Comparison of ENCODE assay signal across 16 cellular contexts in genomic region chr12:57053146-57053545, GRCh38. TPM values are rescaled to one million over a fixed set of nuclear protein-coding genes. Genes with fewer than 3 reads are reported as not detected.
DNase-seq lines count a peak whose midpoint lies in the region; ATAC-seq, FAIRE-seq and TF ChIP-seq lines count a peak whose summit lies in the region.
"Not testable (repeated sequence)": the region's sequence is repeated elsewhere in the genome, so short reads cannot be mapped to it uniquely, and the experiment has no call there.
"Had no signal": no experiment of that assay in that cellular context is flagged by ENCODE, and none has a peak within 500 bp of the region (broad histone marks: within the 10 kb centered on the region; RNA-seq: fewer than 3 reads in every experiment).

No MANE protein-coding gene starts in this region.

- TF ChIP-seq EP300 in K562 (IDR thresholded peaks at IDR 0.05; ENCODE audit: low read length), result not testable (repeated sequence)

- peak overlapping the region; percentile 41 for H3K27ac Mint-ChIP-seq in activated naive CD4-positive, alpha-beta T cell treated with anti-CD3 and anti-CD28 coated beads, Interleukin-2, amount 50 U/mL, for 24 hours

- POLR2A ChIA-PET in HEK293 (lab: Yijun Ruan, JAX) (interaction anchor here (2.0 kb wide), 1 partner anchor 59 kb away, joined by 8 read pairs; no protein-coding TSS in a partner anchor), K562 (lab: Yijun Ruan, JAX) (interaction anchor here (0.6 to 1.8 kb wide), 4 partner anchors 16 to 958 kb away, joined by 3 to 7 read pairs (median 3); no protein-coding TSS in a partner anchor)

- not testable (repeated sequence) for ATAC-seq in K562

- H3K27me3 Mint-ChIP-seq in activated naive CD4-positive, alpha-beta T cell treated with anti-CD3 and anti-CD28 coated beads, Interleukin-2, amount 50 U/mL, for 24 hours, result not testable (repeated sequence)

- CTCF ChIA-PET in HEK293 (lab: Yijun Ruan, JAX), result interaction anchor here (0.9 to 1.2 kb wide), 2 partner anchors 10 to 133 kb away, joined by 3 to 7 read pairs; no protein-coding TSS in a partner anchor
- CTCF ChIA-PET in K562 (lab: Yijun Ruan, JAX; ENCODE audit: low intra/inter-chr PET ratio), result not testable (repeated sequence)

- not testable (repeated sequence) for H3K27ac ChIP-seq in HEK293 (ENCODE audit: extremely low read depth, low read depth, low read length); K562 (ENCODE audit: extremely low read depth, low read depth, low read length)

- H3K4me3 Mint-ChIP-seq in activated naive CD4-positive, alpha-beta T cell treated with anti-CD3 and anti-CD28 coated beads, Interleukin-2, amount 50 U/mL, for 24 hours, result not testable (repeated sequence)

- H2AFZ ChIP-seq in K562 (ENCODE audit: low read depth, low read length), result not testable (repeated sequence)

- intact Hi-C loops in K562 (cut with micrococcal nuclease), result not testable (repeated sequence)

- not testable (repeated sequence) for H3K36me3 Mint-ChIP-seq in activated naive CD4-positive, alpha-beta T cell treated with anti-CD3 and anti-CD28 coated beads, Interleukin-2, amount 50 U/mL, for 24 hours

- not testable (repeated sequence) for H3K4me2 ChIP-seq in K562 (ENCODE audit: insufficient read depth, low read length)

- not testable (repeated sequence) for TF ChIP-seq POLR2A in K562 (conservative IDR thresholded peaks at IDR 0.05)

- not testable (repeated sequence) for H3K79me2 ChIP-seq in K562 (ENCODE audit: control insufficient read depth, insufficient read depth, low read length)

- not testable (repeated sequence) for TF ChIP-seq CTCF in HEK293 (tag by site-specific recombination; IDR thresholded peaks at IDR 0.05); K562 (IDR thresholded peaks at IDR 0.05 in 2 of 3, conservative IDR thresholded peaks at IDR 0.05 in 1 of 3; ENCODE audit: insufficient read depth in 2 of 3, low read depth in 1 of 3, low read length in 3 of 3)

- in situ Hi-C loops in K562 (cut with MboI), result loop anchor here (5.0 kb wide), 1 partner anchor 41 kb away; no protein-coding TSS in a partner anchor

- not testable (repeated sequence) for TF ChIP-seq RAD21 in K562 (CRISPR knock-in tag; conservative IDR thresholded peaks at IDR 0.05 in 1 of 2, IDR thresholded peaks at IDR 0.05 in 1 of 2)

- peaks cover 11 to 25% of the 10 kb centered on the region in 2 experiments for H3K36me3 ChIP-seq in HEK293 (ENCODE audit: control insufficient read depth in 2 of 2, insufficient read depth in 1 of 2, low read length in 2 of 2)
- peaks cover 23% of the 10 kb centered on the region; the same call in 2 of the 3 replicates for H3K36me3 ChIP-seq in K562 (ENCODE audit: control insufficient read depth, insufficient read depth, low read length)

- not testable (repeated sequence) for FAIRE-seq in K562 (lab: Jason Lieb, UNC)

- not testable (repeated sequence) for H3K4me1 ChIP-seq in HEK293 (ENCODE audit: control insufficient read depth, insufficient read depth, low read length); K562 (replicated peaks in 1 of 2; ENCODE audit: control insufficient read depth in 2 of 2, insufficient read depth in 2 of 2, low read length in 2 of 2)

- H3K9me3 ChIP-seq in HEK293 (ENCODE audit: control insufficient read depth, insufficient read depth, low read depth, low read length); K562 (replicated peaks; ENCODE audit: control insufficient read depth, insufficient read depth, low read depth, low read length): not testable (repeated sequence)

- H3K27me3 ChIP-seq in K562 (ENCODE audit: control insufficient read depth in 2 of 2, insufficient read depth in 2 of 2, low read length in 2 of 2), result not testable (repeated sequence)

- not testable (repeated sequence) for H4K20me1 ChIP-seq in K562 (replicated peaks; ENCODE audit: control insufficient read depth, insufficient read depth, low read length)

- not testable (repeated sequence) for H3K9me3 Mint-ChIP-seq in activated naive CD4-positive, alpha-beta T cell treated with anti-CD3 and anti-CD28 coated beads, Interleukin-2, amount 50 U/mL, for 24 hours

- H3K4me3 ChIP-seq in HEK293 (ENCODE audit: low read depth, low read length); K562: not testable (repeated sequence)

- DNase-seq in K562 (ENCODE audit: extremely low read depth in 1 of 4, low spot score in 3 of 4), result not testable (repeated sequence)

- H3K9me1 ChIP-seq in K562 (ENCODE audit: control insufficient read depth, insufficient read depth, low read length), result not testable (repeated sequence)

- not testable (repeated sequence) for H3K9ac ChIP-seq in K562 (ENCODE audit: insufficient read depth in 1 of 2, low read depth in 2 of 2, low read length in 2 of 2)

- WGBS in K562 (ENCODE audit: insufficient coverage, low coverage, missing lambda C conversion rate), result 60% methylated on average over 4 of the region's 4 CpGs

- not testable (repeated sequence) for H3K4me1 Mint-ChIP-seq in activated naive CD4-positive, alpha-beta T cell treated with anti-CD3 and anti-CD28 coated beads, Interleukin-2, amount 50 U/mL, for 24 hours

- not testable (repeated sequence) for BruUV-seq in K562 (replicated peaks; lab: Mats Ljungman, UMichigan)

RNA-seq across cellular contexts. Expression of gene MYO1A, which starts 3.2 kb away (rescaled TPM):
- 0.35 and 1.0 TPM in 2 replicates for total RNA-seq in K562 (2011; cell fraction: chromatin; rRNA removed; ENCODE audit: low replicate concordance)
- 0.79 and 1.5 TPM in 2 replicates for total RNA-seq in K562 (2011; cell fraction: nucleolus; rRNA removed)
- 0.51 and 0.99 TPM in 2 replicates for total RNA-seq in K562 (2011; cell fraction: nucleoplasm; rRNA removed)
- total RNA-seq in K562 (2014; rRNA removed), result 0.08 and 0.09 TPM in 2 replicates
- total RNA-seq in K562 (2014; rRNA removed; fragmentation: Illumina TruSeq; extraction: Trizol), result 0.06 and 0.29 TPM in 2 replicates
- total RNA-seq in K562 (2015; rRNA removed; fragmentation: Illumina TruSeq; extraction: Trizol), result 0.08 and 0.14 TPM in 2 replicates
- total RNA-seq in K562 (2021), result 0.18 and 0.29 TPM in 2 replicates
- 0.14 and 0.18 TPM in 2 replicates for polyA plus RNA-seq in K562 (2011; rRNA removed)
- 0.03 TPM in 1 of 2 replicates, not detected in the other for polyA plus RNA-seq in K562 (2011; cell fraction: cytosol; rRNA removed)
- 0.23 and 0.91 TPM in 2 replicates for polyA plus RNA-seq in K562 (2011; cell fraction: nucleus; rRNA removed)
- polyA plus RNA-seq in K562 (2012), result 0.08 and 0.11 TPM in 2 replicates
- 0.03 and 0.54 TPM in 2 replicates for polyA plus RNA-seq in K562 (2014; fragmentation: Illumina TruSeq; extraction: Trizol)
- polyA plus RNA-seq in K562 (2014; fragmentation: Nextera tagmentation; extraction: Ambion mirVana), result not detected
- polyA plus RNA-seq in K562 (2014; rRNA removed), result 0.08 and 0.20 TPM in 2 replicates
- 0.06 TPM in 1 of 2 replicates, not detected in the other for polyA minus RNA-seq in K562 (2011; rRNA and poly(A)+ RNA removed)
- not detected in 2 replicates for polyA minus RNA-seq in K562 (2011; cell fraction: cytosol; rRNA and poly(A)+ RNA removed)
- polyA minus RNA-seq in K562 (2011; cell fraction: nucleus; rRNA and poly(A)+ RNA removed), result 0.13 and 1.1 TPM in 2 replicates
- total RNA-seq: A172, Daoy had no signal
- polyA plus RNA-seq: AG04450; CD4-positive, alpha-beta memory T cell had no signal

RNA-seq across cellular contexts. Expression of gene NEMP1, which starts 25.4 kb away (rescaled TPM):
- 49.5 and 114 TPM in 2 replicates for total RNA-seq in K562 (2011; cell fraction: chromatin; rRNA removed; ENCODE audit: low replicate concordance)
- total RNA-seq in K562 (2011; cell fraction: nucleolus; rRNA removed), result 43.7 and 48.6 TPM in 2 replicates
- total RNA-seq in K562 (2011; cell fraction: nucleoplasm; rRNA removed), result 111 and 176 TPM in 2 replicates
- total RNA-seq in K562 (2014; rRNA removed), result 28.5 and 31.3 TPM in 2 replicates
- 44.5 and 51.5 TPM in 2 replicates for total RNA-seq in K562 (2014; rRNA removed; fragmentation: Illumina TruSeq; extraction: Trizol)
- total RNA-seq in K562 (2015; rRNA removed; fragmentation: Illumina TruSeq; extraction: Trizol), result 37.7 and 40.9 TPM in 2 replicates
- 57.0 and 59.0 TPM in 2 replicates for total RNA-seq in K562 (2021)
- 69.7 and 82.2 TPM in 2 replicates for polyA plus RNA-seq in K562 (2011; rRNA removed)
- 21.7 and 47.5 TPM in 2 replicates for polyA plus RNA-seq in K562 (2011; cell fraction: cytosol; rRNA removed)
- 80.6 and 125 TPM in 2 replicates for polyA plus RNA-seq in K562 (2011; cell fraction: nucleus; rRNA removed)
- 29.7 and 36.7 TPM in 2 replicates for polyA plus RNA-seq in K562 (2012)
- 45.7 and 51.5 TPM in 2 replicates for polyA plus RNA-seq in K562 (2014; fragmentation: Illumina TruSeq; extraction: Trizol)
- 10 to 100 TPM in 1 of 2 experiments, 1 to 10 TPM in 1; 9.5 to 15.6 TPM for polyA plus RNA-seq in K562 (2014; fragmentation: Nextera tagmentation; extraction: Ambion mirVana)
- polyA plus RNA-seq in K562 (2014; rRNA removed), result 41.2 and 41.3 TPM in 2 replicates
- polyA minus RNA-seq in K562 (2011; rRNA and poly(A)+ RNA removed), result 69.8 and 75.3 TPM in 2 replicates
- 21.9 and 24.2 TPM in 2 replicates for polyA minus RNA-seq in K562 (2011; cell fraction: cytosol; rRNA and poly(A)+ RNA removed)
- polyA minus RNA-seq in K562 (2011; cell fraction: nucleus; rRNA and poly(A)+ RNA removed), result 20.1 and 35.0 TPM in 2 replicates

RNA-seq across cellular contexts. Expression of gene NAB2, which starts 35.8 kb away (rescaled TPM):
- total RNA-seq in K562 (2011; cell fraction: chromatin; rRNA removed; ENCODE audit: low replicate concordance), result 43.5 and 96.8 TPM in 2 replicates
- 51.2 and 57.5 TPM in 2 replicates for total RNA-seq in K562 (2011; cell fraction: nucleolus; rRNA removed)
- total RNA-seq in K562 (2011; cell fraction: nucleoplasm; rRNA removed), result 40.4 and 43.3 TPM in 2 replicates
- total RNA-seq in K562 (2014; rRNA removed) (32.0 and 32.8 TPM in 2 replicates), K562 (2014; rRNA removed; fragmentation: Illumina TruSeq; extraction: Trizol) (11.8 and 14.2 TPM in 2 replicates), K562 (2015; rRNA removed; fragmentation: Illumina TruSeq; extraction: Trizol) (16.9 and 18.8 TPM in 2 replicates), K562 (2021) (23.4 and 36.0 TPM in 2 replicates)
- polyA plus RNA-seq in K562 (2011; rRNA removed) (25.8 and 30.9 TPM in 2 replicates), K562 (2014; fragmentation: Illumina TruSeq; extraction: Trizol) (20.4 and 30.2 TPM in 2 replicates), K562 (2014; fragmentation: Nextera tagmentation; extraction: Ambion mirVana) (under 1 TPM; 0.45 to 0.52 TPM), K562 (2014; rRNA removed) (30.4 and 40.9 TPM in 2 replicates)
- 26.8 and 51.9 TPM in 2 replicates for polyA plus RNA-seq in K562 (2011; cell fraction: cytosol; rRNA removed)
- 53.7 and 85.9 TPM in 2 replicates for polyA plus RNA-seq in K562 (2011; cell fraction: nucleus; rRNA removed)
- 23.3 and 27.5 TPM in 2 replicates for polyA plus RNA-seq in K562 (2012)
- 13.8 and 22.0 TPM in 2 replicates for polyA minus RNA-seq in K562 (2011; rRNA and poly(A)+ RNA removed)
- polyA minus RNA-seq in K562 (2011; cell fraction: cytosol; rRNA and poly(A)+ RNA removed), result 16.5 and 18.6 TPM in 2 replicates
- 14.9 and 18.6 TPM in 2 replicates for polyA minus RNA-seq in K562 (2011; cell fraction: nucleus; rRNA and poly(A)+ RNA removed)

RNA-seq across cellular contexts. Expression of gene TAC3, which starts 36.8 kb away (rescaled TPM):
- 0.92 and 1.2 TPM in 2 replicates for total RNA-seq in K562 (2011; cell fraction: chromatin; rRNA removed; ENCODE audit: low replicate concordance)
- total RNA-seq in K562 (2011; cell fraction: nucleolus; rRNA removed), result 1.3 and 2.3 TPM in 2 replicates
- 1.8 and 2.0 TPM in 2 replicates for total RNA-seq in K562 (2011; cell fraction: nucleoplasm; rRNA removed)
- 0.64 and 1.9 TPM in 2 replicates for total RNA-seq in K562 (2014; rRNA removed)
- 0.76 and 1.1 TPM in 2 replicates for total RNA-seq in K562 (2014; rRNA removed; fragmentation: Illumina TruSeq; extraction: Trizol)
- total RNA-seq in K562 (2015; rRNA removed; fragmentation: Illumina TruSeq; extraction: Trizol), result 1.4 and 1.8 TPM in 2 replicates
- total RNA-seq in K562 (2021), result 0.29 and 1.7 TPM in 2 replicates
- polyA plus RNA-seq in K562 (2011; rRNA removed), result 0.87 and 2.8 TPM in 2 replicates
- 1.5 and 3.6 TPM in 2 replicates for polyA plus RNA-seq in K562 (2011; cell fraction: cytosol; rRNA removed)
- 0.38 and 0.98 TPM in 2 replicates for polyA plus RNA-seq in K562 (2011; cell fraction: nucleus; rRNA removed)
- polyA plus RNA-seq in K562 (2012), result 2.9 and 3.1 TPM in 2 replicates
- 2.0 and 2.7 TPM in 2 replicates for polyA plus RNA-seq in K562 (2014; fragmentation: Illumina TruSeq; extraction: Trizol)
- 1 to 10 TPM; 2.4 to 2.6 TPM for polyA plus RNA-seq in K562 (2014; fragmentation: Nextera tagmentation; extraction: Ambion mirVana)
- polyA plus RNA-seq in K562 (2014; rRNA removed), result 1.2 and 1.6 TPM in 2 replicates
- polyA minus RNA-seq in K562 (2011; rRNA and poly(A)+ RNA removed), result 0.39 and 1.1 TPM in 2 replicates
- polyA minus RNA-seq in K562 (2011; cell fraction: cytosol; rRNA and poly(A)+ RNA removed), result 0.95 TPM in 1 of 2 replicates, not detected in the other
- polyA minus RNA-seq in K562 (2011; cell fraction: nucleus; rRNA and poly(A)+ RNA removed), result not detected in 2 replicates
- total RNA-seq: A172; A673; B cell; Calu3; CD4-positive, alpha-beta memory T cell; CD4-positive, alpha-beta T cell; CD4-positive, CD25-positive, alpha-beta regulatory T cell; CD8-positive, alpha-beta memory T cell; CD8-positive, alpha-beta T cell had no signal
- polyA plus RNA-seq: BJ; CD14-positive monocyte; CD4-positive, CD25-positive, alpha-beta regulatory T cell; CD8-positive, alpha-beta memory T cell had no signal

RNA-seq across cellular contexts. Expression of gene ZBTB39, which starts 46.8 kb away (rescaled TPM):
- total RNA-seq in K562 (2011; cell fraction: chromatin; rRNA removed; ENCODE audit: low replicate concordance), result 23.7 and 34.4 TPM in 2 replicates
- 21.3 and 23.3 TPM in 2 replicates for total RNA-seq in K562 (2011; cell fraction: nucleolus; rRNA removed)
- 23.4 and 26.0 TPM in 2 replicates for total RNA-seq in K562 (2011; cell fraction: nucleoplasm; rRNA removed)
- total RNA-seq in K562 (2014; rRNA removed) (7.7 and 10.3 TPM in 2 replicates), K562 (2014; rRNA removed; fragmentation: Illumina TruSeq; extraction: Trizol) (8.6 and 9.3 TPM in 2 replicates), K562 (2015; rRNA removed; fragmentation: Illumina TruSeq; extraction: Trizol) (8.7 TPM in 2 replicates), K562 (2021) (11.5 and 13.3 TPM in 2 replicates)
- polyA plus RNA-seq in K562 (2011; rRNA removed) (9.6 and 10.4 TPM in 2 replicates), K562 (2014; fragmentation: Illumina TruSeq; extraction: Trizol) (10.9 and 11.6 TPM in 2 replicates), K562 (2014; fragmentation: Nextera tagmentation; extraction: Ambion mirVana) (1 to 10 TPM; 3.3 to 3.4 TPM), K562 (2014; rRNA removed) (8.2 and 8.6 TPM in 2 replicates)
- 8.7 and 11.6 TPM in 2 replicates for polyA plus RNA-seq in K562 (2011; cell fraction: cytosol; rRNA removed)
- 13.1 and 14.4 TPM in 2 replicates for polyA plus RNA-seq in K562 (2011; cell fraction: nucleus; rRNA removed)
- polyA plus RNA-seq in K562 (2012), result 7.2 and 7.5 TPM in 2 replicates
- polyA minus RNA-seq in K562 (2011; rRNA and poly(A)+ RNA removed), result 14.8 and 17.1 TPM in 2 replicates
- 8.0 and 9.3 TPM in 2 replicates for polyA minus RNA-seq in K562 (2011; cell fraction: cytosol; rRNA and poly(A)+ RNA removed)
- 13.3 and 21.2 TPM in 2 replicates for polyA minus RNA-seq in K562 (2011; cell fraction: nucleus; rRNA and poly(A)+ RNA removed)
